In the genomic region with DNA sequence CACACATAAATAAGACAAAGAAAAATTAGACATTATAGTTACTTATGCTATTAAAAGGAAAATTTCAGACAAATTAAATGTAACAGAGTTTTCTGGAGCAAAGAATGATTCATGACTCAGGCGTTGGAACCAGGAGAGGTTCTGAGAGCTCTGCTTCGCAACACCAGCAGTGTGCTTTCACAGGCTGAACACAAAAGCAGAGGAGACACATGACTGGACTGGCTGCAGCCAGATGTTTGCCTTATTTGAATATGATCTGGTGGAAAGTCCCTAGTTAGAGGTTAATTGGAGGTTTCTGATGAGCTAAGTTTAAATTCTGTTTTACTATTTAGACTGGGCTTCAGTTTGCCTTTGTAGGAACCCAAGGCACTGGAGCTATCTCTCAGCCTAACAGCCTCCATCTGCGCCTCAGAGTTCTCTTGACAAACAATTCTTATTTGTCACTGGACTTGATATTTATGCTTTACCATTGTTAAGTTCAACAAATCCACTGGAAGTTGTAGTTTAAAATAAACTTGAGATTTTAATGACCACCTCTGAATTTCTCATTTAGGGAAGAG, we compare ENCODE assay signal across 12 cellular contexts. TPM values are rescaled to one million over a fixed set of nuclear protein-coding genes. Genes with fewer than 3 reads are reported as not detected.
DNase-seq lines count a peak whose midpoint lies in the region; ATAC-seq and TF ChIP-seq lines count a peak whose summit lies in the region.
"Had no signal": no experiment of that assay in that cellular context is flagged by ENCODE, and none has a peak within 500 bp of the region (broad histone marks: within the 10 kb centered on the region; RNA-seq: fewer than 3 reads in every experiment).

No MANE protein-coding gene starts in this region.

- 9 to 30% methylated on average over 2 to 3 of the region's 3 CpGs for WGBS in gastroesophageal sphincter (ENCODE audit: low coverage in 1 of 2), 2 donors

- TF ChIP-seq POLR2A in erythroblast (IDR thresholded peaks at IDR 0.05; ENCODE audit: low read length): no peak
- no peak for TF ChIP-seq POLR2A in gastroesophageal sphincter (IDR thresholded peaks at IDR 0.05)

- no peaks in the 10 kb centered on the region for H3K27me3 ChIP-seq in gastroesophageal sphincter
- H3K27me3 ChIP-seq: body of pancreas had no signal

- H3K36me3 ChIP-seq in gastroesophageal sphincter: peaks cover 19 to 100% of the 10 kb centered on the region in 2 donors

- H3K9me3 ChIP-seq in gastroesophageal sphincter: no peaks in the 10 kb centered on the region
- H3K9me3 ChIP-seq: body of pancreas had no signal

- peak; percentile 42 for DNase-seq in AG08396 (ENCODE audit: low spot score)
- peak; percentile 24 for DNase-seq in GM19240 (ENCODE audit: insufficient read length, low spot score)
- DNase-seq in epithelial cell of prostate (ENCODE audit: low read depth, low spot score): peak; percentile 12
- no peak for DNase-seq in erythroblast (lab: John Stamatoyannopoulos, UW)
- DNase-seq in DMS 273 (lab: John Stamatoyannopoulos, UW; ENCODE audit: unreplicated experiment): no peak
- no peak for DNase-seq in NCI-H1417 treated with DMSO at 0.1 percent for 48 hours (lab: John Stamatoyannopoulos, UW)
- DNase-seq: body of pancreas, DMS153, NCI-H526 treated with DMSO at 0.1 percent for 48 hours, nephron progenitor cell had no signal

- H3K27ac ChIP-seq in epithelial cell of prostate (no peak overlapping the region), gastroesophageal sphincter (no peak overlapping the region)
- H3K27ac ChIP-seq: body of pancreas had no signal

- no peak for TF ChIP-seq CTCF in gastroesophageal sphincter (IDR thresholded peaks at IDR 0.05)

- no peak overlapping the region for H3K4me3 ChIP-seq in gastroesophageal sphincter
- H3K4me3 ChIP-seq: body of pancreas had no signal

- ATAC-seq in HG03066 (IDR thresholded peaks at IDR 0.05; ENCODE audit: low read depth, unreplicated experiment) (peak; percentile 90), gastroesophageal sphincter (no peak)
- ATAC-seq: body of pancreas had no signal

- peaks cover 0 to 9% (median 0%) of the 10 kb centered on the region in 3 donors for H3K4me1 ChIP-seq in gastroesophageal sphincter
- H3K4me1 ChIP-seq: body of pancreas had no signal

- no peak for TF ChIP-seq EP300 in gastroesophageal sphincter (IDR thresholded peaks at IDR 0.05)

RNA-seq across cellular contexts. Expression of a gene that starts 16.2 kb away (rescaled TPM):
- total RNA-seq in gastroesophageal sphincter: 10 to 100 TPM; 34.6 to 45.3 (median 35.4) TPM

Comparison
In these comparisons a context has a peak if more than half of its experiments do, and no peak if none do; other contexts are left out.
1. DNase-seq: peak in AG08396 (single experiment), GM19240 (single experiment) and epithelial cell of prostate (single experiment); none in erythroblast (0 of 2), DMS 273 (single experiment) and NCI-H1417 treated with DMSO at 0.1 percent for 48 hours (single experiment).